In genomic region chr17:17051791-17052461, GRCh38 we compare ENCODE assay signal across 8 cellular contexts. TPM values are rescaled to one million over a fixed set of nuclear protein-coding genes. Genes with fewer than 3 reads are reported as not detected.
DNase-seq lines count a peak whose midpoint lies in the region; ATAC-seq and TF ChIP-seq lines count a peak whose summit lies in the region.

No MANE protein-coding gene starts in this region.

- no peak overlapping the region for H2AFZ ChIP-seq in Karpas-422 (ENCODE audit: low read length)

- H4K20me1 ChIP-seq in Karpas-422 (ENCODE audit: insufficient read depth, low read depth, low read length): peaks cover 68% of the 10 kb centered on the region

- H3K4me1 ChIP-seq in A673 (ENCODE audit: insufficient read depth, low read length, poor library complexity, severe bottlenecking) (peaks cover 38% of the 10 kb centered on the region), colonic mucosa (peaks cover 20% of the 10 kb centered on the region), mucosa of rectum (ENCODE audit: control insufficient read depth in 2 of 2, insufficient read depth in 2 of 2, low read length in 2 of 2) (peaks cover 27 to 32% of the 10 kb centered on the region in 2 donors), Karpas-422 (ENCODE audit: low read length) (peaks cover 5% of the 10 kb centered on the region; the same call in 1 of the 2 replicates)

- H3K9me3 ChIP-seq in A673 (ENCODE audit: low read depth, low read length, poor library complexity, severe bottlenecking): no peaks in the 10 kb centered on the region
- no peaks in the 10 kb centered on the region for H3K9me3 ChIP-seq in colonic mucosa
- no peaks in the 10 kb centered on the region for H3K9me3 ChIP-seq in mucosa of rectum (ENCODE audit: control insufficient read depth in 2 of 2, low read length in 2 of 2)
- no peaks in the 10 kb centered on the region for H3K9me3 ChIP-seq in Karpas-422 (ENCODE audit: low read length)

- no peaks in the 10 kb centered on the region for H3K9me2 ChIP-seq in Karpas-422 (replicated peaks; ENCODE audit: insufficient read depth, low read length)

- POLR2A ChIA-PET in A673 (lab: Charles Lee; ENCODE audit: low non-redundant PET): interaction anchor here (0.6 kb wide), 2 partner anchors 8 to 516 kb away, joined by 4 read pairs; no protein-coding TSS in a partner anchor

- H3K27me3 ChIP-seq in A673 (replicated peaks; ENCODE audit: insufficient read depth, low read depth, low read length, poor library complexity) (no peaks in the 10 kb centered on the region), HL-60 (ENCODE audit: insufficient read depth, poor library complexity, severe bottlenecking) (no peaks in the 10 kb centered on the region), colonic mucosa (no peaks in the 10 kb centered on the region), mucosa of rectum (ENCODE audit: control insufficient read depth in 2 of 2, insufficient read depth in 2 of 2, low read length in 2 of 2) (no peaks in the 10 kb centered on the region), Karpas-422 (ENCODE audit: low read length) (no peaks in the 10 kb centered on the region)

- DNase-seq in A673 (ENCODE audit: low spot score) (no peak), HL-60 (ENCODE audit: low read depth in 1 of 2, low spot score in 1 of 2) (peak; percentile 23 to 74), colonic mucosa (peak; percentile 77), Karpas-422 (no peak), T1000 (lab: John Stamatoyannopoulos, UW) (no peak)

- H3K9ac ChIP-seq in colonic mucosa (ENCODE audit: low read depth in 2 of 2, low read length in 2 of 2): peak overlapping the region in 1 of 2 donors; percentile 74
- peak overlapping the region; percentile 16 to 52 for H3K9ac ChIP-seq in mucosa of rectum (ENCODE audit: low read depth in 1 of 2, low read length in 2 of 2)
- H3K9ac ChIP-seq in Karpas-422 (ENCODE audit: low read length): no peak overlapping the region

- no peak overlapping the region for H3K4me2 ChIP-seq in Karpas-422 (ENCODE audit: low read depth, low read length, poor library complexity, severe bottlenecking)

- intact Hi-C loops in A673 (cut with micrococcal nuclease; ENCODE audit: unreplicated experiment) (no loop called here), colonic mucosa (cut with DNase I) (no loop called here)

- H3K36me3 ChIP-seq in A673 (ENCODE audit: insufficient read depth, low read length, poor library complexity, severe bottlenecking) (no peaks in the 10 kb centered on the region), colonic mucosa (no peaks in the 10 kb centered on the region), mucosa of rectum (ENCODE audit: control insufficient read depth in 2 of 2, insufficient read depth in 2 of 2, low read length in 2 of 2) (peaks cover 0 to 3% of the 10 kb centered on the region in 2 donors), Karpas-422 (ENCODE audit: insufficient read depth, low read length) (no peaks in the 10 kb centered on the region)

- H3K79me2 ChIP-seq in Karpas-422 (ENCODE audit: low read length): peaks cover 9% of the 10 kb centered on the region; the same call in 1 of the 2 replicates

- no peak overlapping the region for H3K4me3 ChIP-seq in A673 (ENCODE audit: low read depth, low read length, poor library complexity, severe bottlenecking)
- no peak overlapping the region for H3K4me3 ChIP-seq in HL-60 (replicated peaks; ENCODE audit: insufficient read depth, low read length)
- no peak overlapping the region for H3K4me3 ChIP-seq in colonic mucosa
- peak overlapping the region; percentile 6 to 31 for H3K4me3 ChIP-seq in mucosa of rectum (ENCODE audit: low read length in 2 of 2)
- no peak overlapping the region for H3K4me3 ChIP-seq in Karpas-422 (ENCODE audit: low read length)

- CTCF ChIA-PET in A673 (lab: Charles Lee): no interaction called here

- TF ChIP-seq CTCF in A673 (conservative IDR thresholded peaks at IDR 0.05; ENCODE audit: low read depth, low read length): no peak
- TF ChIP-seq CTCF in HL-60 (IDR thresholded peaks at IDR 0.05; ENCODE audit: insufficient read depth, low read length): no peak
- no peak for TF ChIP-seq CTCF in colonic mucosa (IDR thresholded peaks at IDR 0.05)

- ATAC-seq in GM21576 (IDR thresholded peaks at IDR 0.05; ENCODE audit: unreplicated experiment) (no peak), GM21528 (IDR thresholded peaks at IDR 0.05; ENCODE audit: low FRiP score, unreplicated experiment) (no peak)

- BruUV-seq in A673 (replicated peaks; lab: Mats Ljungman, UMichigan): no TSS peak

- H3K27ac ChIP-seq in A673 (ENCODE audit: low read depth, low read length, poor library complexity, severe bottlenecking) (peak overlapping the region; percentile 53), HL-60 (replicated peaks) (0 out of 2 replicates have a peak overlapping the region, but pooled peaks have one; percentile 12), colonic mucosa (peak overlapping the region; percentile 66), mucosa of rectum (ENCODE audit: low read depth in 2 of 2, low read length in 2 of 2) (peak overlapping the region; percentile 81 to 86), Karpas-422 (ENCODE audit: low read length) (no peak overlapping the region)

RNA-seq across cellular contexts. Expression of gene MPRIP, which starts 9.7 kb away (rescaled TPM):
- 290 and 302 TPM in 2 replicates for total RNA-seq in A673 (2021)
- 100 to 1,000 TPM; 146 to 211 TPM for total RNA-seq in colonic mucosa
- 44.1 and 49.3 TPM in 2 replicates for total RNA-seq in Karpas-422 (2014; rRNA removed; shearing (Covaris generic); ENCODE audit: low replicate concordance)

Comparison
In these comparisons a context has a peak if more than half of its experiments do, and no peak if none do; other contexts are left out.
1. DNase-seq: peak in HL-60 (2 of 2) and colonic mucosa (single experiment); none in A673 (single experiment), Karpas-422 (single experiment) and T1000 (single experiment).
2. H3K4me3 ChIP-seq: peak in mucosa of rectum (2 of 2); none in A673 (single experiment), HL-60 (single experiment), colonic mucosa (single experiment) and Karpas-422 (single experiment).